ENCODE assay signal across 8 cellular contexts in genomic region chr10:110225441-110225755, GRCh38. TPM values are rescaled to one million over a fixed set of nuclear protein-coding genes. Genes with fewer than 3 reads are reported as not detected.
A peak's percentile ranks its signal among the peaks of the same experiment; 100 is the strongest.
DNase-seq lines count a peak whose midpoint lies in the region; ATAC-seq and TF ChIP-seq lines count a peak whose summit lies in the region.

No MANE protein-coding gene starts in this region.

- H3K9me3 ChIP-seq in ascending aorta = no peaks in the 10 kb centered on the region

- H3K27me3 Mint-ChIP-seq in mesothelial cell of epicardium (ENCODE audit: low read depth) = no peaks in the 10 kb centered on the region

- peaks cover 0 to 10% of the 10 kb centered on the region in 2 donors for H3K36me3 ChIP-seq in ascending aorta

- H3K4me1 ChIP-seq in ascending aorta = peaks cover 0 to 26% of the 10 kb centered on the region in 2 donors

- no peaks in the 10 kb centered on the region for H3K9me3 Mint-ChIP-seq in mesothelial cell of epicardium

- peak overlapping the region; percentile 77 for H3K4me3 Mint-ChIP-seq in mesothelial cell of epicardium

- intact Hi-C loops in ascending aorta (cut with DNase I) (loop anchor here (5.0 kb wide), 3 partner anchors 37 to 343 kb away; partner anchors contain the start of gene ADD3), posterior cingulate gyrus (cut with DNase I) (loop anchor here (1.0 to 10.0 kb wide), 3 partner anchors 13 to 221 kb away; partner anchors contain the start of gene ADD3)

- H3K36me3 Mint-ChIP-seq in mesothelial cell of epicardium = peaks cover 8% of the 10 kb centered on the region

- H3K4me3 ChIP-seq in ascending aorta = peak overlapping the region; percentile 84 to 94

- peak overlapping the region; percentile 97 for H3K27ac Mint-ChIP-seq in mesothelial cell of epicardium

- no peaks in the 10 kb centered on the region for H3K27me3 ChIP-seq in ascending aorta

- ATAC-seq in GM18907 (IDR thresholded peaks at IDR 0.05; ENCODE audit: unreplicated experiment) (peak; percentile 18), HG03064 (IDR thresholded peaks at IDR 0.05; ENCODE audit: low read depth, unreplicated experiment) (peak; percentile 9)

- H3K4me1 Mint-ChIP-seq in mesothelial cell of epicardium = peaks cover 23% of the 10 kb centered on the region

- no peak for DNase-seq in ascending aorta (ENCODE audit: low spot score in 2 of 2)
- DNase-seq in mesothelial cell of epicardium (ENCODE audit: low spot score in 2 of 2, unreplicated experiment in 2 of 2) = no peak
- no peak for DNase-seq in posterior cingulate gyrus
- no peak for DNase-seq in NCI-H526 (lab: John Stamatoyannopoulos, UW)
- DNase-seq in T-helper 9 cell = no peak
- DNase-seq in activated gamma-delta T cell (lab: John Stamatoyannopoulos, UW) = no peak

- H3K27ac ChIP-seq in ascending aorta = peak overlapping the region; percentile 87 to 98

- peak in 1 of 3 experiments; percentile 37 for TF ChIP-seq CTCF in ascending aorta (IDR thresholded peaks at IDR 0.05)
- TF ChIP-seq CTCF in mesothelial cell of epicardium (IDR thresholded peaks at IDR 0.05; ENCODE audit: unreplicated experiment) = no peak

RNA-seq across cellular contexts. Expression of gene MXI1, which starts 18.0 kb away (rescaled TPM):
- 95.0 TPM for total RNA-seq in ascending aorta
- total RNA-seq in mesothelial cell of epicardium = 28.3 to 32.7 TPM (median 30.6 TPM) in 3 replicates
